In the genomic region with DNA sequence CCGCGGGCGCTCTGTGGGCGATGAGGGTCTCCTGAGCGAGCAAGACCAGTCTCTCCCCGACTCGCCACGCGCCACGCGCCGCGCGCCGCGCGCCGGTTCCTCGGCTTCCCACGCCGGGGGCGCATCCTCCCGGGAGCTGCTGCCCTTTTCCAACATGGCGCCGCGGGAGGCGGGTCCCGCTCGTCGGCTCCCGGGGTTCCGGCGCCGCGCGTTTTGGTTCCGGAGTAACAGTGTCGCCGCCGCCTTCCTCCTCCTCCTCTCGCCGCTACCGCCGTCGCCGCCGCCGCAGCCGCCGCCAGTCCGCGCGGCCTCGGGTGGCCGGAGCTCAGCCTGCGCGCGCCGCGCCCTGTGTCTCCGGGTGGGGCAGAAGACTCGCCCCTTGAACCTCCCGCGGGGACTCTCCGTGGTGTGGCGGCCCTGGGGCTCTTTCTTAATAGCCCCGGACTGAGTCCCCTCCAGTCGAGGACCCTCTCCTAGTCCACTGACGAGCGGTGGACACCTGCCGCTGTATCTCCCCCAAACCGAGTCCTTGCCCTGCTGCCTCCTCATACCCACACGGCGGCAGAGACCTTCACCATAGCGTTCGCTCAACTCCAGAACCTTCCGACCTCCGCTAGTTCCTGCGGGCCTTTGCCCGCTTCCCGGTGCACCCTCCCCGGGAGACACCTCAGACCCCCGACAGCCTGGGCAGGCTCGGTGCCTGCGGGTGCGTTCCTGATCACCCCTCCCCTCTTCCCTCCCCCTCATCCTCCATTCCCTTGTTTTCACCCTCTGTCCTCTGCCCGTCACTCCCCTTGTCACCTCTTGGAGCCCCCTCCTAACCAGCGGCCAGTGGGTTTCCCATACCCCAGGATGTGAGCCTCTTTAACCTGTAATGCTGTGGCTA, we compare ENCODE assay signal across 8 cellular contexts. TPM values are rescaled to one million over a fixed set of nuclear protein-coding genes. Genes with fewer than 3 reads are reported as not detected.
DNase-seq lines count a peak whose midpoint lies in the region; ATAC-seq and TF ChIP-seq lines count a peak whose summit lies in the region.

Gene MAP2K5, plus strand, starts transcription at position 242 of the 886 bp plus-strand sequence. Its CDS starts 633 bp downstream, at position 875.

- peaks cover 29% of the 10 kb centered on the region for H3K4me1 ChIP-seq in lower lobe of right lung

- peak within 1 kb of the TSS; percentile 56 to 98 (median 90) for H3K4me3 ChIP-seq in dorsolateral prefrontal cortex
- H3K4me3 ChIP-seq in lower lobe of right lung: peak within 1 kb of the TSS; percentile 92

- no peaks in the 10 kb centered on the region for H3K9me3 ChIP-seq in lower lobe of right lung

- ATAC-seq in HG03103 (IDR thresholded peaks at IDR 0.05; ENCODE audit: low read depth, unreplicated experiment) (peak; percentile 45), lower lobe of right lung (peak; percentile 94 to 98), GM21526 (IDR thresholded peaks at IDR 0.05; ENCODE audit: low FRiP score, unreplicated experiment) (no peak)

- DNase-seq in GM10266 (ENCODE audit: extremely low spot score) (peak; percentile 86), NCI-H69 (lab: John Stamatoyannopoulos, UW) (peak; percentile 85), dorsolateral prefrontal cortex (peak; percentile 76 to 93 (median 89)), lower lobe of right lung (peak; percentile 92)
- DNase-seq in activated CD4-positive, alpha-beta T cell treated with anti-CD3 and anti-CD28 coated beads, Interleukin-2, amount 50 U/mL, for 48 hours: peak; percentile 83 to 88
- peak; percentile 75 to 80 for DNase-seq in stimulated activated CD4-positive, alpha-beta T cell treated with anti-CD3 and anti-CD28 coated beads, Interleukin-4, amount 100 ng/mL, for 48 hours (ENCODE audit: low read depth in 2 of 2)

- peaks cover 11% of the 10 kb centered on the region for H3K36me3 ChIP-seq in lower lobe of right lung

- H3K27ac ChIP-seq in dorsolateral prefrontal cortex (peak within 1 kb of the TSS; percentile 37 to 95 (median 89)), lower lobe of right lung (peak within 1 kb of the TSS; percentile 89)

- intact Hi-C loops in dorsolateral prefrontal cortex (cut with DNase I) (loop anchor here (1.0 to 10.0 kb wide), 7 partner anchors 21 to 735 kb away; partner anchors contain the start of genes C15orf61 (in 2 of the 2), FEM1B (in 2 of the 2) and RNU6-1 (in 1 of the 2)), lower lobe of right lung (cut with DNase I) (no loop called here)

- TF ChIP-seq CTCF in GM10266 (IDR thresholded peaks at IDR 0.05; ENCODE audit: control insufficient read depth, insufficient read depth, low read depth, missing control alignments): no peak
- peak in 22 of 56 donors; percentile 6 to 42 (median 28) for TF ChIP-seq CTCF in dorsolateral prefrontal cortex (IDR thresholded peaks at IDR 0.05 in 54 of 56, conservative IDR thresholded peaks at IDR 0.05 in 2 of 56; ENCODE audit: low read depth in 1 of 56, partially characterized antibody in 56 of 56)
- no peak for TF ChIP-seq CTCF in lower lobe of right lung (IDR thresholded peaks at IDR 0.05)

- H3K27me3 ChIP-seq in dorsolateral prefrontal cortex: no peaks in the 10 kb centered on the region
- H3K27me3 ChIP-seq in lower lobe of right lung (ENCODE audit: low read depth): no peaks in the 10 kb centered on the region

RNA-seq across cellular contexts. Expression of gene MAP2K5, which starts in this region (rescaled TPM):
- 10 to 100 TPM; 31.3 to 69.6 (median 47.1) TPM for total RNA-seq in dorsolateral prefrontal cortex
- total RNA-seq in lower lobe of right lung: 25.5 TPM
